Comparison of ENCODE assay signal across 12 cellular contexts in the genomic region with DNA sequence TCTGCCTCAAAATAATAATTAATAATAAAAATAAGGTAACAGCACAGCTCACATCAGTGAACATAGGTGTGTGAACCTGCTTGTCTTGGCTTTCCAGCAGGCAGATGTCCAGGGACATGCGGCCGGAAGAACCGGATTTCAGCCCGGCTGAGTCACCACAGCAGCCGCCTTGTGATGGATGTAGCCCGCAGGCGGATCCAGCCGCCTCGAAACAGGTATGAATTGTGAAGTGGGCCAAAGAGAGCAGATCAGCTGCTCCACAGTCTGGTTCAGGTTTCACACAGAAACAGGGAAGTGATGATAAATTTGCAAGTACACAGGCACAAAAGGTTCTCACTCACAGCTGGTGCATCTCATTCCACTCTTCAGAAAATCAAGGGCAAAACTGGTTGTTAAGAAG. TPM values are rescaled to one million over a fixed set of nuclear protein-coding genes. Genes with fewer than 3 reads are reported as not detected.
DNase-seq lines count a peak whose midpoint lies in the region; ATAC-seq and TF ChIP-seq lines count a peak whose summit lies in the region.
"Had no signal": no experiment of that assay in that cellular context is flagged by ENCODE, and none has a peak within 500 bp of the region (broad histone marks: within the 10 kb centered on the region; RNA-seq: fewer than 3 reads in every experiment).

No MANE protein-coding gene starts in this region.

- no peak overlapping the region for H3K27ac Mint-ChIP-seq in activated CD4-positive, alpha-beta T cell treated with anti-CD3 and anti-CD28 coated beads, Interleukin-2, amount 10 ng/mL, durations not matched to agents 7 days and 5 days
- H3K27ac Mint-ChIP-seq: HFFc6; T-helper 2 cell treated with Interferon-gamma antibody and Interleukin-4, amounts not matched to agents 5 μg/mL and 100 μg/mL, for 36 hours had no signal

- H3K4me1 ChIP-seq in PC-9 (replicated peaks; ENCODE audit: insufficient read depth): peaks cover 34% of the 10 kb centered on the region

- H2AFZ ChIP-seq in PC-9: no peak overlapping the region

- H3K4me3 Mint-ChIP-seq in activated CD4-positive, alpha-beta T cell treated with anti-CD3 and anti-CD28 coated beads, Interleukin-2, amount 10 ng/mL, durations not matched to agents 7 days and 5 days: no peak overlapping the region
- H3K4me3 Mint-ChIP-seq: HFFc6; T-helper 2 cell treated with Interferon-gamma antibody and Interleukin-4, amounts not matched to agents 5 μg/mL and 100 μg/mL, for 36 hours had no signal

- H3K79me2 ChIP-seq in PC-9 (ENCODE audit: low read depth): no peaks in the 10 kb centered on the region

- H4K20me1 ChIP-seq in PC-9 (ENCODE audit: insufficient read depth): no peaks in the 10 kb centered on the region

- H3K27me3 Mint-ChIP-seq in activated CD4-positive, alpha-beta T cell treated with anti-CD3 and anti-CD28 coated beads, Interleukin-2, amount 10 ng/mL, durations not matched to agents 7 days and 5 days: no peaks in the 10 kb centered on the region

- H3K27ac ChIP-seq in PC-9: peak overlapping the region; percentile 82

- H3K4me2 ChIP-seq in PC-9: peak overlapping the region; percentile 61

- no TSS peak for BruUV-seq in PC-9 (replicated peaks; lab: Mats Ljungman, UMichigan)

- H3K4me1 Mint-ChIP-seq in activated CD4-positive, alpha-beta T cell treated with anti-CD3 and anti-CD28 coated beads, Interleukin-2, amount 10 ng/mL, durations not matched to agents 7 days and 5 days: no peaks in the 10 kb centered on the region

- no peak for ATAC-seq in HG03095 (IDR thresholded peaks at IDR 0.05; ENCODE audit: unreplicated experiment)

- no peak for TF ChIP-seq CTCF in PC-9 (conservative IDR thresholded peaks at IDR 0.05)
- no peak for TF ChIP-seq CTCF in kidney epithelial cell (IDR thresholded peaks at IDR 0.05; ENCODE audit: insufficient read depth, low read length, poor library complexity, severe bottlenecking)

- peaks cover 10% of the 10 kb centered on the region for H3F3A ChIP-seq in PC-9 (ENCODE audit: insufficient read depth, low read depth)

- no peaks in the 10 kb centered on the region for H3K9me2 ChIP-seq in PC-9 (ENCODE audit: insufficient read depth)

- CTCF ChIA-PET in PC-9 (lab: Charles Lee): interaction anchor here (0.7 kb wide), 1 partner anchor 19 kb away, joined by 3 read pairs; no protein-coding TSS in a partner anchor
- CTCF ChIA-PET in activated CD4-positive, alpha-beta T cell treated with anti-CD3 and anti-CD28 coated beads, Interleukin-2, amount 10 ng/mL, durations not matched to agents 7 days and 5 days (lab: Charles Lee): no interaction called here

- intact Hi-C loops in PC-9 (cut with micrococcal nuclease; ENCODE audit: unreplicated experiment): loop anchor here (1.0 kb wide), 3 partner anchors 25 to 623 kb away; no protein-coding TSS in a partner anchor

- H3K36me3 ChIP-seq in PC-9 (ENCODE audit: low read depth): no peaks in the 10 kb centered on the region
- no peaks in the 10 kb centered on the region for H3K36me3 ChIP-seq in kidney epithelial cell (ENCODE audit: control insufficient read depth, insufficient read depth, low read length)

- H3K27me3 ChIP-seq in PC-9 (ENCODE audit: insufficient read depth, low read depth) (no peaks in the 10 kb centered on the region), kidney epithelial cell (ENCODE audit: control insufficient read depth, insufficient read depth, low read length) (no peaks in the 10 kb centered on the region)

- H3K36me3 Mint-ChIP-seq in activated CD4-positive, alpha-beta T cell treated with anti-CD3 and anti-CD28 coated beads, Interleukin-2, amount 10 ng/mL, durations not matched to agents 7 days and 5 days (ENCODE audit: low read depth): no peaks in the 10 kb centered on the region

- peaks cover 3% of the 10 kb centered on the region for H3K9me3 Mint-ChIP-seq in activated CD4-positive, alpha-beta T cell treated with anti-CD3 and anti-CD28 coated beads, Interleukin-2, amount 10 ng/mL, durations not matched to agents 7 days and 5 days
- H3K9me3 Mint-ChIP-seq: HFFc6; T-helper 2 cell treated with Interferon-gamma antibody and Interleukin-4, amounts not matched to agents 5 μg/mL and 100 μg/mL, for 36 hours had no signal

- H3K9me3 ChIP-seq in PC-9 (ENCODE audit: insufficient read depth, low read depth): 0 out of 2 replicates have a peak, but pooled peaks cover 4% of the 10 kb centered on the region

- H3K4me3 ChIP-seq in PC-9 (no peak overlapping the region), kidney epithelial cell (ENCODE audit: low read depth, low read length) (no peak overlapping the region)

- DNase-seq in A172 (ENCODE audit: low spot score) (peak; percentile 66), NCI-H128 (lab: John Stamatoyannopoulos, UW; ENCODE audit: unreplicated experiment) (peak; percentile 82), PC-9 (peak; percentile 96 to 97), kidney epithelial cell (ENCODE audit: low read depth) (peak; percentile 44), occipital lobe (lab: John Stamatoyannopoulos, UW) (no peak), GDM1 (lab: John Stamatoyannopoulos, UW) (no peak)
- no peak for DNase-seq in activated CD4-positive, alpha-beta T cell treated with anti-CD3 and anti-CD28 coated beads, Interleukin-2, amount 10 ng/mL, durations not matched to agents 7 days and 5 days
- DNase-seq: EL, HFFc6, NCI-H446 treated with DMSO at 0.1 percent for 48 hours had no signal

- POLR2A ChIA-PET in PC-9 (lab: Charles Lee; ENCODE audit: unreplicated experiment): no interaction called here
- POLR2A ChIA-PET in activated CD4-positive, alpha-beta T cell treated with anti-CD3 and anti-CD28 coated beads, Interleukin-2, amount 10 ng/mL, durations not matched to agents 7 days and 5 days (lab: Charles Lee): no interaction called here

RNA-seq across cellular contexts. Expression of gene ID4, which starts 55.1 kb away (rescaled TPM):
- total RNA-seq in A172 (2014; rRNA removed; shearing (Covaris generic)): 0.22 and 3.8 TPM in 2 replicates
- 4.4 and 5.9 TPM in 2 replicates for total RNA-seq in PC-9 (2021)
- 16.3 and 17.3 TPM in 2 replicates for total RNA-seq in kidney epithelial cell
- 132 TPM for total RNA-seq in occipital lobe
- not detected for total RNA-seq in activated CD4-positive, alpha-beta T cell treated with anti-CD3 and anti-CD28 coated beads, Interleukin-2, amount 10 ng/mL, durations not matched to agents 7 days and 5 days

Comparison
In these comparisons a context has a peak if more than half of its experiments do, and no peak if none do; other contexts are left out.
1. DNase-seq: peak in A172 (single experiment), NCI-H128 (single experiment), PC-9 (2 of 2) and kidney epithelial cell (single experiment); none in occipital lobe (single experiment), GDM1 (single experiment) and activated CD4-positive, alpha-beta T cell treated with anti-CD3 and anti-CD28 coated beads, Interleukin-2, amount 10 ng/mL, durations not matched to agents 7 days and 5 days (single experiment).